Comparison of ENCODE assay signal across 10 cellular contexts in the genomic region with DNA sequence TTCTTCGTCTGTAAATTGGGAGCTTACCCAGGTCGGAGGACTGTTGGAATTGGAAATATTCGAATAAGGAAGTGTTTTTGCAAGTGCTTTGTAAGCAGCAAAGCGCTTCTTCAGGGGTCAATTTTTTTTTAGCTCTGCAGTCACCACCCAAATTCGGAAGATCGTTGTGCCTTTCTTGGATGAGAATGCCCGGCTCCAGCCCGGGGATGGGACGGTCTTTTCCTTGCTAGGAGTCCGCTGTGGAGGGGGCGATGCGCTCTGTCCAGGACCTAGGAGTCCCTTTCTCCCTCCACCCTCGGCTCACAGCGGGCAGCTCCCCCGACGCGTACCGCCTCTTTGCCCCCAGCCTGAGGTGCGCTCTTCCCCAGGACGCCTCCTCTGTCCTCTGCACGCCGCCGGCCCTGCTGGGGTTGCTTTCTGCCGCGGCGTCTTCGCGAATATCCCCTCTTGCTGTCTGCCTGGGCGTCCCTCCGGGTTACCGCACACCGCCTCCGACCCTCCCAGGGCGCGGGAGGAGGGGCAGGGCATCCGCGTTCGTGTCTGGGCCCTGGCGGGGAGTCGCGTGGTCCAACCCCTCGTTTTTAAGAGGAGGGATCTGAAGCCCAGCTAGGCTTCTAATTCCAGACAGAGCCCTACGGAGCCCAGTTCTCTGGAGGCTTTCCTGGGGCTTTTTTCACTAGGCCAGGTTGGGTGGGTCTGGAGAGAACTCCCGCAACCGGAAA.
A peak's percentile ranks its signal among the peaks of the same experiment; 100 is the strongest.
DNase-seq lines count a peak whose midpoint lies in the region; ATAC-seq and TF ChIP-seq lines count a peak whose summit lies in the region.
"Had no signal": no experiment of that assay in that cellular context is flagged by ENCODE, and none has a peak within 500 bp of the region (broad histone marks: within the 10 kb centered on the region; RNA-seq: fewer than 3 reads in every experiment).

No MANE protein-coding gene starts in this region.

- ATAC-seq in left ventricle myocardium superior, result no peak
- ATAC-seq in stimulated activated naive CD8-positive, alpha-beta T cell treated with anti-CD3 and anti-CD28 coated beads, Interleukin-15, amount 100 ng/mL, for 72 hours, result peak; percentile 37
- ATAC-seq in HG02798 (IDR thresholded peaks at IDR 0.05; ENCODE audit: poor library complexity, unreplicated experiment), result no peak

- no peak overlapping the region for H3K27ac ChIP-seq in cardiac muscle cell
- H3K27ac ChIP-seq: adrenal gland had no signal

- H3K27me3 Mint-ChIP-seq in activated T-cell treated with anti-CD3 and anti-CD28 coated beads, Interleukin-2, amount 50 U/mL, for 24 hours, result peaks cover 81% of the 10 kb centered on the region
- H3K27me3 Mint-ChIP-seq in stimulated activated naive CD8-positive, alpha-beta T cell treated with anti-CD3 and anti-CD28 coated beads, Interleukin-15, amount 100 ng/mL, for 72 hours, result peaks cover 96% of the 10 kb centered on the region

- DNase-seq in cardiac muscle cell (ENCODE audit: low read depth in 1 of 2, low spot score in 1 of 2) (no peak), left ventricle myocardium superior (no peak), left kidney (ENCODE audit: low read depth, low spot score) (peak; percentile 55), NCI-H345 (lab: John Stamatoyannopoulos, UW) (no peak), SIG-M5 (lab: John Stamatoyannopoulos, UW) (no peak)
- DNase-seq in activated T-cell treated with anti-CD3 and anti-CD28 coated beads, Interleukin-2, amount 50 U/mL, for 24 hours, result peak; percentile 43
- DNase-seq in stimulated activated naive CD8-positive, alpha-beta T cell treated with anti-CD3 and anti-CD28 coated beads, Interleukin-15, amount 100 ng/mL, for 72 hours, result no peak
- DNase-seq: NCI-H446 treated with DMSO at 0.1 percent for 48 hours had no signal

- peaks cover 46% of the 10 kb centered on the region for H3K4me1 Mint-ChIP-seq in activated T-cell treated with anti-CD3 and anti-CD28 coated beads, Interleukin-2, amount 50 U/mL, for 24 hours (ENCODE audit: low read depth)
- H3K4me1 Mint-ChIP-seq in stimulated activated naive CD8-positive, alpha-beta T cell treated with anti-CD3 and anti-CD28 coated beads, Interleukin-15, amount 100 ng/mL, for 72 hours, result peaks cover 56% of the 10 kb centered on the region

- intact Hi-C loops in left ventricle myocardium superior (cut with micrococcal nuclease), result no loop called here

- H3K27me3 ChIP-seq in cardiac muscle cell, result peaks cover 100% of the 10 kb centered on the region

- no peaks in the 10 kb centered on the region for H3K36me3 Mint-ChIP-seq in activated T-cell treated with anti-CD3 and anti-CD28 coated beads, Interleukin-2, amount 50 U/mL, for 24 hours (ENCODE audit: low read depth)

- peak overlapping the region; percentile 7 for H3K4me3 ChIP-seq in cardiac muscle cell

- H3K9me3 ChIP-seq in cardiac muscle cell (ENCODE audit: low read depth), result no peaks in the 10 kb centered on the region
- H3K9me3 ChIP-seq: adrenal gland had no signal

- H3K4me1 ChIP-seq in cardiac muscle cell (ENCODE audit: low read depth), result peaks cover 2% of the 10 kb centered on the region

- H3K36me3 ChIP-seq in cardiac muscle cell, result no peaks in the 10 kb centered on the region
- H3K36me3 ChIP-seq: adrenal gland had no signal

- no peaks in the 10 kb centered on the region for H3K9me3 Mint-ChIP-seq in activated T-cell treated with anti-CD3 and anti-CD28 coated beads, Interleukin-2, amount 50 U/mL, for 24 hours
- no peaks in the 10 kb centered on the region for H3K9me3 Mint-ChIP-seq in stimulated activated naive CD8-positive, alpha-beta T cell treated with anti-CD3 and anti-CD28 coated beads, Interleukin-15, amount 100 ng/mL, for 72 hours

- H3K27ac Mint-ChIP-seq in activated T-cell treated with anti-CD3 and anti-CD28 coated beads, Interleukin-2, amount 50 U/mL, for 24 hours, result no peak overlapping the region
- no peak overlapping the region for H3K27ac Mint-ChIP-seq in stimulated activated naive CD8-positive, alpha-beta T cell treated with anti-CD3 and anti-CD28 coated beads, Interleukin-15, amount 100 ng/mL, for 72 hours

- H3K4me3 Mint-ChIP-seq in activated T-cell treated with anti-CD3 and anti-CD28 coated beads, Interleukin-2, amount 50 U/mL, for 24 hours, result peak overlapping the region; percentile 46
- H3K4me3 Mint-ChIP-seq in stimulated activated naive CD8-positive, alpha-beta T cell treated with anti-CD3 and anti-CD28 coated beads, Interleukin-15, amount 100 ng/mL, for 72 hours, result peak overlapping the region; percentile 58 to 79

- TF ChIP-seq CTCF in cardiac muscle cell (IDR thresholded peaks at IDR 0.05; ENCODE audit: low read depth, low read length), result no peak

Comparison
In these comparisons a context has a peak if more than half of its experiments do, and no peak if none do; other contexts are left out.
1. DNase-seq: peak in activated T-cell treated with anti-CD3 and anti-CD28 coated beads, Interleukin-2, amount 50 U/mL, for 24 hours (single experiment) and left kidney (single experiment); none in cardiac muscle cell (0 of 2), left ventricle myocardium superior (single experiment), stimulated activated naive CD8-positive, alpha-beta T cell treated with anti-CD3 and anti-CD28 coated beads, Interleukin-15, amount 100 ng/mL, for 72 hours (0 of 2), NCI-H345 (single experiment) and SIG-M5 (single experiment).